35 cellular contexts compared by ENCODE assay signal in the genomic region with DNA sequence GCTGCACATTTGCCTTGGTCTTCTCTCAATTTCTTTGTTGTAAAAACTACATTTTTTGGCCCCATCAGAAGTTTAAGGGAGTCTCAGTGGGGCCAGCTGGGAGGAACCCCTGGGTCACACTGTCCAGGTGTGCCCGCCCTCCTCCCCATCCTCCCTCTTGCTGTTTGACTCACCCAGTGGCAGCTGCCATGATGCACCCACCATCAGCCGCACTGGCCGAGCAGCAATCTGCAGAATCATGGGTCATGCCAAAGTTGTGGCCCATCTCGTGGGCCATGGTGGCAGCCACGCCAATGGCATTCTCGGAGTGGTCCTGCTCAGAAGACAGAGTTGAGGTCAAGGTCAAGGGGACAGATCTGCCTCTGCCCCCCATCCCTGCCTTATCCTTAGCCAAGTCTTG. TPM values are rescaled to one million over a fixed set of nuclear protein-coding genes. Genes with fewer than 3 reads are reported as not detected.
DNase-seq lines count a peak whose midpoint lies in the region; ATAC-seq and TF ChIP-seq lines count a peak whose summit lies in the region.
"Had no signal": no experiment of that assay in that cellular context is flagged by ENCODE, and none has a peak within 500 bp of the region (broad histone marks: within the 10 kb centered on the region; RNA-seq: fewer than 3 reads in every experiment).

No MANE protein-coding gene starts in this region.

- CTCF ChIA-PET in mammary epithelial cell (lab: Charles Lee; ENCODE audit: low non-redundant PET), result no interaction called here

- peaks cover 6% of the 10 kb centered on the region for H3K4me1 ChIP-seq in mammary epithelial cell (ENCODE audit: insufficient read depth, low read length)
- H3K4me1 ChIP-seq: A549, foreskin keratinocyte, neural progenitor cell had no signal

- WGBS in mammary epithelial cell (ENCODE audit: low coverage, missing lambda C conversion rate), result 98% methylated on average over 6 of the region's 6 CpGs

- BruUV-seq in mammary epithelial cell (replicated peaks; lab: Mats Ljungman, UMichigan), result no TSS peak

- no peak for TF ChIP-seq CTCF in mammary epithelial cell (conservative IDR thresholded peaks at IDR 0.05 in 1 of 2, IDR thresholded peaks at IDR 0.05 in 1 of 2; ENCODE audit: extremely low read depth in 1 of 2, insufficient read depth in 1 of 2, low read depth in 1 of 2, low read length in 2 of 2)

- H3K4me2 ChIP-seq in mammary epithelial cell (ENCODE audit: insufficient read depth, low read depth, low read length), result no peak overlapping the region
- H3K4me2 ChIP-seq: A549, neural progenitor cell, SK-N-SH had no signal

- no peak overlapping the region for H2AFZ ChIP-seq in mammary epithelial cell (ENCODE audit: low read depth, low read length)
- H2AFZ ChIP-seq: neural progenitor cell had no signal

- no peaks in the 10 kb centered on the region for H3K27me3 ChIP-seq in mammary epithelial cell (ENCODE audit: insufficient read depth, low read length)
- H3K27me3 ChIP-seq: cardiac muscle cell, foreskin keratinocyte, heart right ventricle, neural progenitor cell, right atrium auricular region, vagina had no signal

- no peak overlapping the region for H3K4me3 Mint-ChIP-seq in activated T-cell treated with anti-CD3 and anti-CD28 coated beads, Interleukin-2, amount 50 U/mL, for 72 hours
- H3K4me3 Mint-ChIP-seq in T-helper 17 cell (no peak overlapping the region), naive B cell (peak overlapping the region in 7 of 8 donors; percentile 37 to 89 (median 53))
- H3K4me3 Mint-ChIP-seq: activated naive CD8-positive, alpha-beta T cell treated with anti-CD3 and anti-CD28 coated beads for 36 hours; endodermal cell; neural progenitor cell; T-helper 2 cell treated with Interferon-gamma antibody and Interleukin-4, amounts not matched to agents 5 μg/mL and 100 μg/mL, for 36 hours had no signal

- H3K36me3 Mint-ChIP-seq in activated T-cell treated with anti-CD3 and anti-CD28 coated beads, Interleukin-2, amount 50 U/mL, for 72 hours (ENCODE audit: insufficient read depth in 2 of 2), result peaks cover 7 to 16% of the 10 kb centered on the region in 2 donors
- H3K36me3 Mint-ChIP-seq in T-helper 17 cell (ENCODE audit: low read depth), result peaks cover 12% of the 10 kb centered on the region
- peaks cover 72% of the 10 kb centered on the region in 2 donors for H3K36me3 Mint-ChIP-seq in naive B cell
- H3K36me3 Mint-ChIP-seq: activated naive CD8-positive, alpha-beta T cell treated with anti-CD3 and anti-CD28 coated beads for 36 hours had no signal

- in situ Hi-C loops in mammary epithelial cell (cut with MboI; ENCODE audit: low sequenced_read_pairs in 2 of 2), result no loop called here

- H3K27ac ChIP-seq in mammary epithelial cell (ENCODE audit: insufficient read depth, low read depth, low read length), result no peak overlapping the region
- H3K27ac ChIP-seq: A549, cardiac muscle cell, foreskin keratinocyte, heart right ventricle, lower lobe of right lung, neural progenitor cell, right atrium auricular region, vagina had no signal

- H4K20me1 ChIP-seq in mammary epithelial cell (ENCODE audit: insufficient read depth, low read length), result no peaks in the 10 kb centered on the region

- H3K9me3 ChIP-seq in T-helper 17 cell (ENCODE audit: control insufficient read depth, low read length, poor library complexity, severe bottlenecking) (no peaks in the 10 kb centered on the region), mammary epithelial cell (replicated peaks; ENCODE audit: insufficient read depth, low read length) (no peaks in the 10 kb centered on the region)
- H3K9me3 ChIP-seq: A549, heart right ventricle, lower lobe of right lung, right atrium auricular region, SK-N-SH, vagina had no signal

- H3K36me3 ChIP-seq in mammary epithelial cell (ENCODE audit: insufficient read depth, low read length), result peaks cover 9% of the 10 kb centered on the region
- H3K36me3 ChIP-seq: cardiac muscle cell, neural progenitor cell, vagina had no signal

- no peaks in the 10 kb centered on the region for H3K79me2 ChIP-seq in mammary epithelial cell (ENCODE audit: insufficient read depth, low read length)

- H3K27me3 Mint-ChIP-seq in activated T-cell treated with anti-CD3 and anti-CD28 coated beads, Interleukin-2, amount 50 U/mL, for 72 hours (ENCODE audit: low read depth), result no peaks in the 10 kb centered on the region
- H3K27me3 Mint-ChIP-seq in T-helper 17 cell (no peaks in the 10 kb centered on the region), naive B cell (no peaks in the 10 kb centered on the region)

- intact Hi-C loops in mammary epithelial cell (cut with micrococcal nuclease), result no loop called here

- H3K4me1 Mint-ChIP-seq in activated T-cell treated with anti-CD3 and anti-CD28 coated beads, Interleukin-2, amount 50 U/mL, for 72 hours (ENCODE audit: low read depth), result peaks cover 18% of the 10 kb centered on the region
- H3K4me1 Mint-ChIP-seq in T-helper 17 cell (peaks cover 42% of the 10 kb centered on the region), naive B cell (peaks cover 77 to 99% (median 90%) of the 10 kb centered on the region in 3 donors)
- H3K4me1 Mint-ChIP-seq: activated naive CD8-positive, alpha-beta T cell treated with anti-CD3 and anti-CD28 coated beads for 36 hours; endodermal cell; neural progenitor cell had no signal

- ATAC-seq in activated T-cell treated with anti-CD3 and anti-CD28 coated beads, Interleukin-2, amount 50 U/mL, for 72 hours (replicated peaks in 1 of 2), result no peak
- ATAC-seq in T-helper 17 cell (no peak), naive B cell (ENCODE audit: low read depth in 2 of 2) (no peak), HG03135 (IDR thresholded peaks at IDR 0.05; ENCODE audit: unreplicated experiment) (no peak)
- ATAC-seq: A549, esophagus mucosa, foreskin keratinocyte, heart right ventricle, lower lobe of right lung had no signal

- no peak overlapping the region for H3K9ac ChIP-seq in mammary epithelial cell (ENCODE audit: insufficient read depth, low read length)
- H3K9ac ChIP-seq: neural progenitor cell, SK-N-SH had no signal

- no peak overlapping the region for H3K4me3 ChIP-seq in mammary epithelial cell (replicated peaks in 1 of 3; ENCODE audit: insufficient read depth in 1 of 3, low read depth in 2 of 3, low read length in 3 of 3)
- H3K4me3 ChIP-seq: A549, cardiac muscle cell, heart right ventricle, lower lobe of right lung, neural progenitor cell, right atrium auricular region, vagina had no signal

- peak overlapping the region; percentile 8 for H3K27ac Mint-ChIP-seq in activated T-cell treated with anti-CD3 and anti-CD28 coated beads, Interleukin-2, amount 50 U/mL, for 72 hours
- H3K27ac Mint-ChIP-seq in T-helper 17 cell, result peak overlapping the region; percentile 21
- H3K27ac Mint-ChIP-seq in naive B cell, result peak overlapping the region; percentile 88 to 99 (median 96)
- H3K27ac Mint-ChIP-seq: activated naive CD8-positive, alpha-beta T cell treated with anti-CD3 and anti-CD28 coated beads for 36 hours; endodermal cell; neural progenitor cell had no signal

- no peak for DNase-seq in activated T-cell treated with anti-CD3 and anti-CD28 coated beads, Interleukin-2, amount 50 U/mL, for 72 hours
- DNase-seq in activated T-cell treated with anti-CD3 and anti-CD28 coated beads for 4 hours (no peak), T-helper 17 cell (no peak), naive B cell (no peak), hepatic stellate cell (ENCODE audit: low spot score) (no peak), HPDE6-E6E7 (ENCODE audit: extremely low spot score) (no peak), mammary epithelial cell (no peak)
- DNase-seq: activated CD4-positive, alpha-beta T cell treated with anti-CD3 and anti-CD28 coated beads for 48 hours; activated naive CD8-positive, alpha-beta T cell treated with anti-CD3 and anti-CD28 coated beads for 36 hours; aorta; COR-L47; cortex of kidney; DMS53; endodermal cell; foreskin keratinocyte; heart right ventricle; Kasumi-1; lower lobe of right lung; NCI-H146; NCI-H446; NCI-H82; OCI-M1; SK-N-SH; stimulated activated CD4-positive, alpha-beta T cell treated with anti-CD3 and anti-CD28 coated beads, Interleukin-4, amount 100 ng/mL, for 4 hours; stimulated activated naive CD4-positive, alpha-beta T cell treated with Interleukin-2 at 50 U/mL for 16 hours had no signal

- H3K9me3 Mint-ChIP-seq in activated T-cell treated with anti-CD3 and anti-CD28 coated beads, Interleukin-2, amount 50 U/mL, for 72 hours, result no peaks in the 10 kb centered on the region
- peaks cover 0 to 8% (median 0%) of the 10 kb centered on the region in 7 donors for H3K9me3 Mint-ChIP-seq in naive B cell
- H3K9me3 Mint-ChIP-seq: activated naive CD8-positive, alpha-beta T cell treated with anti-CD3 and anti-CD28 coated beads for 36 hours; activated T-helper 2 cell treated with anti-CD3 and anti-CD28 coated beads, Interferon-gamma antibody, Interleukin-2, Interleukin-4, amounts not matched to agents 10 μg/mL and 5 μg/mL and 100 μg/mL, durations not matched to agents 14 hours and 24 hours and 36 hours; endodermal cell; neural progenitor cell; T-helper 2 cell treated with Interferon-gamma antibody and Interleukin-4, amounts not matched to agents 5 μg/mL and 100 μg/mL, for 36 hours had no signal

- dilution Hi-C loops in mammary epithelial cell (cut with HindIII; ENCODE audit: low sequenced_read_pairs), result no loop called here

RNA-seq across cellular contexts. Expression of a gene that starts 45.5 kb away (rescaled TPM):
- 1 to 10 TPM; 3.1 to 5.9 TPM for total RNA-seq in activated T-cell treated with anti-CD3 and anti-CD28 coated beads, Interleukin-2, amount 50 U/mL, for 72 hours
- 1 to 10 TPM; 1.5 to 2.3 TPM for total RNA-seq in T-helper 17 cell
- 10 to 100 TPM in 3 of 6 donors, 1 to 10 TPM in 3; 3.5 to 15.7 (median 10.3) TPM for polyA plus RNA-seq in naive B cell (ENCODE audit: low read depth in 6 of 6)
- 1 to 10 TPM; 2.4 to 3.0 TPM for total RNA-seq in mammary epithelial cell
- 6.1 TPM for polyA plus RNA-seq in mammary epithelial cell
- polyA minus RNA-seq in mammary epithelial cell, result 10.2 TPM
- total RNA-seq: endodermal cell, lower lobe of right lung, temporal lobe had no signal

Comparison
In these comparisons a context has a peak if more than half of its experiments do, and no peak if none do; other contexts are left out.
1. H3K27ac Mint-ChIP-seq: peak in every context shown above with its lines; median percentile 96 in naive B cell; 21 in T-helper 17 cell; 8 in activated T-cell treated with anti-CD3 and anti-CD28 coated beads, Interleukin-2, amount 50 U/mL, for 72 hours.
2. H3K4me3 Mint-ChIP-seq: peak in naive B cell (7 of 8); none in activated T-cell treated with anti-CD3 and anti-CD28 coated beads, Interleukin-2, amount 50 U/mL, for 72 hours (0 of 2) and T-helper 17 cell (single experiment).